In the genomic region with DNA sequence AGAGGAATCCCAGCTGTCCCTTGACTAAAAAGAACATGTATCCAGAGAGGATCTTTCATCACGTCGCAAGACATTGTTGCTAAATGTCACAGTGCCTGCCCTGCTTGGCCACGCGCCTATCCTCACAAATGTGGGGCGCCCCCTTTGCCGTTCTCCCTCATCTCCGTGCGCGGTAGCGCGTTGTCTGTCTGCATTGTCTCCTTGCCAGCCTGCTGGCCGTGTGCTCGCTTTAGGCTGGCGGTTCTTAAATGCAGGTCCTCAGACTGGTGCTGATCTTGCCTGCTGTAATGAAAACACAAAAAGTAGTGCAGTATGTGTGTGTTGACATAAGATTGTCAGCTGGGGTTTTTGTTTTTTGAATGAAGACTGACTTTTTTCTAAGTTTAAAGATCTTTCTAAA, we compare ENCODE assay signal across 20 cellular contexts.
DNase-seq lines count a peak whose midpoint lies in the region; ATAC-seq and TF ChIP-seq lines count a peak whose summit lies in the region.
"Had no signal": no experiment of that assay in that cellular context is flagged by ENCODE, and none has a peak within 500 bp of the region (broad histone marks: within the 10 kb centered on the region; RNA-seq: fewer than 3 reads in every experiment).

No MANE protein-coding gene starts in this region.

- peaks cover 9% of the 10 kb centered on the region for H3K4me1 ChIP-seq in hepatocyte (ENCODE audit: insufficient read depth)
- H3K4me1 ChIP-seq: BE2C had no signal

- no peak overlapping the region for H3K4me3 ChIP-seq in dorsolateral prefrontal cortex
- no peak overlapping the region for H3K4me3 ChIP-seq in hepatocyte
- no peak overlapping the region for H3K4me3 ChIP-seq in WERI-Rb-1 (ENCODE audit: low read depth, low read length)
- H3K4me3 ChIP-seq: SJSA1 had no signal

- no peak overlapping the region for H3K4me2 ChIP-seq in hepatocyte

- no peak overlapping the region for H2AFZ ChIP-seq in hepatocyte

- H3K27ac Mint-ChIP-seq in activated naive CD8-positive, alpha-beta T cell treated with anti-CD3 and anti-CD28 coated beads, Interleukin-2, amount 50 U/mL, for 24 hours, result peak overlapping the region; percentile 59
- H3K27ac Mint-ChIP-seq in activated naive CD8-positive, alpha-beta T cell treated with anti-CD3 and anti-CD28 coated beads for 36 hours, result no peak overlapping the region
- peak overlapping the region in 3 of 5 experiments; percentile 61 to 66 (median 66) for H3K27ac Mint-ChIP-seq in brain

- intact Hi-C loops in dorsolateral prefrontal cortex (cut with DNase I), result loop anchor here in 1 of 2 donors (5.0 kb wide), 1 partner anchor 412 kb away; a partner anchor contains a TSS

- peaks cover 43% of the 10 kb centered on the region for H3K36me3 Mint-ChIP-seq in activated naive CD8-positive, alpha-beta T cell treated with anti-CD3 and anti-CD28 coated beads, Interleukin-2, amount 50 U/mL, for 24 hours (ENCODE audit: low read depth)
- H3K36me3 Mint-ChIP-seq in activated naive CD8-positive, alpha-beta T cell treated with anti-CD3 and anti-CD28 coated beads for 36 hours, result peaks cover 9% of the 10 kb centered on the region
- H3K36me3 Mint-ChIP-seq in brain, result peaks cover 65% of the 10 kb centered on the region

- H3K79me2 ChIP-seq in hepatocyte, result no peaks in the 10 kb centered on the region

- no peak for DNase-seq in activated naive CD8-positive, alpha-beta T cell treated with anti-CD3 and anti-CD28 coated beads, Interleukin-2, amount 50 U/mL, for 24 hours
- DNase-seq in activated naive CD8-positive, alpha-beta T cell treated with anti-CD3 and anti-CD28 coated beads for 36 hours, result no peak
- DNase-seq in dorsolateral prefrontal cortex (no peak), hepatocyte (ENCODE audit: low spot score) (no peak), dermis blood vessel endothelial cell (no peak), WERI-Rb-1 (no peak)
- no peak for DNase-seq in activated CD4-positive, alpha-beta T cell treated with anti-CD3 and anti-CD28 coated beads for 1 hour
- DNase-seq: BE2C, EL, H7, KBM-7, NCI-H1092, NCI-H1436 treated with DMSO at 0.1 percent for 48 hours, NCI-H1930, NCI-H2171, NCI-H345 had no signal

- H3K36me3 ChIP-seq in hepatocyte (replicated peaks; ENCODE audit: insufficient read depth, low read depth), result no peaks in the 10 kb centered on the region
- H3K36me3 ChIP-seq in WERI-Rb-1, result peaks cover 67% of the 10 kb centered on the region

- H3K27me3 ChIP-seq in dorsolateral prefrontal cortex (no peaks in the 10 kb centered on the region), hepatocyte (no peaks in the 10 kb centered on the region), WERI-Rb-1 (ENCODE audit: insufficient read depth, low read depth, severe bottlenecking) (no peaks in the 10 kb centered on the region)
- H3K27me3 ChIP-seq: BE2C, SJSA1 had no signal

- no peak for ATAC-seq in activated naive CD8-positive, alpha-beta T cell treated with anti-CD3 and anti-CD28 coated beads, Interleukin-2, amount 50 U/mL, for 24 hours
- ATAC-seq: HepG2, Right ventricle myocardium inferior had no signal

- no peaks in the 10 kb centered on the region for H3K9me2 ChIP-seq in hepatocyte (replicated peaks; ENCODE audit: insufficient read depth)

- H3K27ac ChIP-seq in dorsolateral prefrontal cortex (peak overlapping the region in 43 of 59 donors; percentile 1 to 72 (median 43)), hepatocyte (no peak overlapping the region), WERI-Rb-1 (no peak overlapping the region)
- H3K27ac ChIP-seq: SJSA1 had no signal

- H4K20me1 ChIP-seq in hepatocyte (ENCODE audit: insufficient read depth, poor library complexity, severe bottlenecking), result no peaks in the 10 kb centered on the region

- no peaks in the 10 kb centered on the region for H3K27me3 Mint-ChIP-seq in activated naive CD8-positive, alpha-beta T cell treated with anti-CD3 and anti-CD28 coated beads, Interleukin-2, amount 50 U/mL, for 24 hours
- H3K27me3 Mint-ChIP-seq in activated naive CD8-positive, alpha-beta T cell treated with anti-CD3 and anti-CD28 coated beads for 36 hours, result no peaks in the 10 kb centered on the region
- no peaks in the 10 kb centered on the region for H3K27me3 Mint-ChIP-seq in brain

- H3K9me3 Mint-ChIP-seq in activated naive CD8-positive, alpha-beta T cell treated with anti-CD3 and anti-CD28 coated beads, Interleukin-2, amount 50 U/mL, for 24 hours, result no peaks in the 10 kb centered on the region
- no peaks in the 10 kb centered on the region for H3K9me3 Mint-ChIP-seq in activated naive CD8-positive, alpha-beta T cell treated with anti-CD3 and anti-CD28 coated beads for 36 hours
- no peaks in the 10 kb centered on the region for H3K9me3 Mint-ChIP-seq in brain

- H3K4me1 Mint-ChIP-seq in activated naive CD8-positive, alpha-beta T cell treated with anti-CD3 and anti-CD28 coated beads, Interleukin-2, amount 50 U/mL, for 24 hours, result no peaks in the 10 kb centered on the region
- H3K4me1 Mint-ChIP-seq in activated naive CD8-positive, alpha-beta T cell treated with anti-CD3 and anti-CD28 coated beads for 36 hours, result no peaks in the 10 kb centered on the region
- peaks cover 25% of the 10 kb centered on the region for H3K4me1 Mint-ChIP-seq in brain

- TF ChIP-seq CTCF in brain (conservative IDR thresholded peaks at IDR 0.05) (no peak), dorsolateral prefrontal cortex (IDR thresholded peaks at IDR 0.05 in 54 of 56, conservative IDR thresholded peaks at IDR 0.05 in 2 of 56; ENCODE audit: low read depth in 1 of 56, partially characterized antibody in 56 of 56) (peak in 1 of 56 donors; percentile 12), hepatocyte (IDR thresholded peaks at IDR 0.05; ENCODE audit: poor library complexity) (no peak), WERI-Rb-1 (IDR thresholded peaks at IDR 0.05; ENCODE audit: low read depth, low read length) (no peak)

- H3K9me3 ChIP-seq in hepatocyte (ENCODE audit: low read depth) (no peaks in the 10 kb centered on the region), WERI-Rb-1 (ENCODE audit: severe bottlenecking) (no peaks in the 10 kb centered on the region)
- H3K9me3 ChIP-seq: BE2C, SJSA1 had no signal

- WGBS in hepatocyte (ENCODE audit: low lambda C conversion rate, missing lambda C conversion rate), result 96% methylated on average over 14 of the region's 14 CpGs

- no peak overlapping the region for H3K4me3 Mint-ChIP-seq in activated naive CD8-positive, alpha-beta T cell treated with anti-CD3 and anti-CD28 coated beads, Interleukin-2, amount 50 U/mL, for 24 hours
- H3K4me3 Mint-ChIP-seq in activated naive CD8-positive, alpha-beta T cell treated with anti-CD3 and anti-CD28 coated beads for 36 hours, result no peak overlapping the region
- H3K4me3 Mint-ChIP-seq in brain, result no peak overlapping the region

Comparison
In these comparisons a context has a peak if more than half of its experiments do, and no peak if none do; other contexts are left out.
1. H3K27ac ChIP-seq: peak in dorsolateral prefrontal cortex (43 of 59); none in hepatocyte (single experiment) and WERI-Rb-1 (single experiment).